Comparison of ENCODE assay signal across 11 cellular contexts in genomic region chrX:7706032-7706431, GRCh38.
DNase-seq lines count a peak whose midpoint lies in the region; ATAC-seq, FAIRE-seq and TF ChIP-seq lines count a peak whose summit lies in the region.
"Had no signal": no experiment of that assay in that cellular context is flagged by ENCODE, and none has a peak within 500 bp of the region (broad histone marks: within the 10 kb centered on the region; RNA-seq: fewer than 3 reads in every experiment).

No MANE protein-coding gene starts in this region.

- H3K36me3 Mint-ChIP-seq in HFFc6 (ENCODE audit: low read depth): no peaks in the 10 kb centered on the region
- H3K36me3 Mint-ChIP-seq in activated T-cell treated with anti-CD3 and anti-CD28 coated beads, Interleukin-2, amount 50 U/mL, for 72 hours (ENCODE audit: insufficient read depth in 2 of 2): no peaks in the 10 kb centered on the region
- H3K36me3 Mint-ChIP-seq: CD4-positive, alpha-beta memory T cell had no signal

- peak; percentile 29 for FAIRE-seq in kidney (lab: Jason Lieb, UNC)

- H3K27me3 ChIP-seq in adipocyte (replicated peaks; ENCODE audit: control insufficient read depth, insufficient read depth, low read length): no peaks in the 10 kb centered on the region

- H3K36me3 ChIP-seq in adipocyte (ENCODE audit: control insufficient read depth, insufficient read depth, low read length, severe bottlenecking) (no peaks in the 10 kb centered on the region), kidney (ENCODE audit: control insufficient read depth in 1 of 2, insufficient read depth in 2 of 2, low read length in 2 of 2) (no peaks in the 10 kb centered on the region)

- H3K4me3 ChIP-seq in AG09309 (ENCODE audit: control insufficient read depth, low read depth, low read length) (no peak overlapping the region), adipocyte (ENCODE audit: low read length) (no peak overlapping the region), kidney (ENCODE audit: low read length in 2 of 2) (no peak overlapping the region)

- H3K9ac ChIP-seq in adipocyte (ENCODE audit: low read length): no peak overlapping the region
- H3K9ac ChIP-seq in kidney (ENCODE audit: low read length in 2 of 2): no peak overlapping the region

- no peak overlapping the region for H3K27ac ChIP-seq in kidney (ENCODE audit: low read depth in 2 of 2, low read length in 2 of 2)

- H3K27me3 Mint-ChIP-seq in HFFc6 (ENCODE audit: insufficient read depth): no peaks in the 10 kb centered on the region
- peaks cover 11% of the 10 kb centered on the region for H3K27me3 Mint-ChIP-seq in activated T-cell treated with anti-CD3 and anti-CD28 coated beads, Interleukin-2, amount 50 U/mL, for 72 hours (ENCODE audit: low read depth)
- H3K27me3 Mint-ChIP-seq: CD4-positive, alpha-beta memory T cell had no signal

- H3K4me3 Mint-ChIP-seq in HFFc6: no peak overlapping the region
- H3K4me3 Mint-ChIP-seq in activated T-cell treated with anti-CD3 and anti-CD28 coated beads, Interleukin-2, amount 50 U/mL, for 72 hours: no peak overlapping the region

- no peaks in the 10 kb centered on the region; the same call in 1 of the 2 replicates for H3K9me3 Mint-ChIP-seq in HFFc6
- peaks cover 5 to 8% of the 10 kb centered on the region in 2 donors for H3K9me3 Mint-ChIP-seq in activated T-cell treated with anti-CD3 and anti-CD28 coated beads, Interleukin-2, amount 50 U/mL, for 72 hours

- ATAC-seq in activated T-cell treated with anti-CD3 and anti-CD28 coated beads, Interleukin-2, amount 50 U/mL, for 72 hours (replicated peaks in 1 of 2): no peak
- no peak for ATAC-seq in HG02981 (IDR thresholded peaks at IDR 0.05; ENCODE audit: unreplicated experiment)

- peaks cover 20% of the 10 kb centered on the region; the same call in 1 of the 2 replicates for H3K4me1 Mint-ChIP-seq in HFFc6 (ENCODE audit: low read depth)
- no peaks in the 10 kb centered on the region for H3K4me1 Mint-ChIP-seq in activated T-cell treated with anti-CD3 and anti-CD28 coated beads, Interleukin-2, amount 50 U/mL, for 72 hours (ENCODE audit: low read depth)
- H3K4me1 Mint-ChIP-seq: CD4-positive, alpha-beta memory T cell had no signal

- no peaks in the 10 kb centered on the region for H3K9me3 ChIP-seq in adipocyte (ENCODE audit: control insufficient read depth, low read length)
- H3K9me3 ChIP-seq in kidney (ENCODE audit: control insufficient read depth in 1 of 2, low read length in 2 of 2): no peaks in the 10 kb centered on the region

- H3K4me1 ChIP-seq in adipocyte (ENCODE audit: control insufficient read depth, insufficient read depth, low read length) (no peaks in the 10 kb centered on the region), kidney (ENCODE audit: control insufficient read depth in 1 of 2, insufficient read depth in 1 of 2, low read depth in 1 of 2, low read length in 2 of 2) (no peaks in the 10 kb centered on the region)

- intact Hi-C loops in kidney (cut with DNase I): no loop called here

- TF ChIP-seq CTCF in AG09309 (IDR thresholded peaks at IDR 0.05; ENCODE audit: control insufficient read depth, insufficient read depth, low read depth, low read length, missing control alignments): peak; percentile 35
- peak; percentile 68 for TF ChIP-seq CTCF in HFFc6 (IDR thresholded peaks at IDR 0.05)
- TF ChIP-seq CTCF in kidney (IDR thresholded peaks at IDR 0.05; ENCODE audit: borderline replicate concordance, extremely low read depth, insufficient read depth): no peak

- DNase-seq in AG09309 (ENCODE audit: low read depth): no peak
- peak; percentile 3 for DNase-seq in HFFc6
- DNase-seq in adipocyte (ENCODE audit: low read depth): peak; percentile 27
- no peak for DNase-seq in kidney
- DNase-seq in NK-92 treated with Interleukin-12 subunit alpha and Interleukin-12 subunit beta, amount 100 ng/mL, for 24 hours (lab: John Stamatoyannopoulos, UW): no peak
- no peak for DNase-seq in kidney glomerular epithelial cell (lab: John Stamatoyannopoulos, UW)
- DNase-seq in activated T-cell treated with anti-CD3 and anti-CD28 coated beads, Interleukin-2, amount 50 U/mL, for 72 hours: no peak
- DNase-seq: activated T-cell treated with anti-CD3 and anti-CD28 coated beads, Interleukin-2, amount 50 U/mL, for 48 hours; CD4-positive, alpha-beta memory T cell; stimulated activated CD8-positive, alpha-beta memory T cell treated with anti-CD3 and anti-CD28 coated beads, Interleukin-4, amount 100 ng/mL, for 48 hours had no signal

- no peak overlapping the region for H3K27ac Mint-ChIP-seq in HFFc6
- H3K27ac Mint-ChIP-seq in activated T-cell treated with anti-CD3 and anti-CD28 coated beads, Interleukin-2, amount 50 U/mL, for 72 hours: no peak overlapping the region
- H3K27ac Mint-ChIP-seq: CD4-positive, alpha-beta memory T cell had no signal

Comparison
In these comparisons a context has a peak if more than half of its experiments do, and no peak if none do; other contexts are left out.
1. DNase-seq: peak in HFFc6 (single experiment) and adipocyte (single experiment); none in AG09309 (single experiment), kidney (single experiment), NK-92 treated with Interleukin-12 subunit alpha and Interleukin-12 subunit beta, amount 100 ng/mL, for 24 hours (single experiment), kidney glomerular epithelial cell (single experiment) and activated T-cell treated with anti-CD3 and anti-CD28 coated beads, Interleukin-2, amount 50 U/mL, for 72 hours (0 of 2).